8 cellular contexts compared by ENCODE assay signal in the genomic region with DNA sequence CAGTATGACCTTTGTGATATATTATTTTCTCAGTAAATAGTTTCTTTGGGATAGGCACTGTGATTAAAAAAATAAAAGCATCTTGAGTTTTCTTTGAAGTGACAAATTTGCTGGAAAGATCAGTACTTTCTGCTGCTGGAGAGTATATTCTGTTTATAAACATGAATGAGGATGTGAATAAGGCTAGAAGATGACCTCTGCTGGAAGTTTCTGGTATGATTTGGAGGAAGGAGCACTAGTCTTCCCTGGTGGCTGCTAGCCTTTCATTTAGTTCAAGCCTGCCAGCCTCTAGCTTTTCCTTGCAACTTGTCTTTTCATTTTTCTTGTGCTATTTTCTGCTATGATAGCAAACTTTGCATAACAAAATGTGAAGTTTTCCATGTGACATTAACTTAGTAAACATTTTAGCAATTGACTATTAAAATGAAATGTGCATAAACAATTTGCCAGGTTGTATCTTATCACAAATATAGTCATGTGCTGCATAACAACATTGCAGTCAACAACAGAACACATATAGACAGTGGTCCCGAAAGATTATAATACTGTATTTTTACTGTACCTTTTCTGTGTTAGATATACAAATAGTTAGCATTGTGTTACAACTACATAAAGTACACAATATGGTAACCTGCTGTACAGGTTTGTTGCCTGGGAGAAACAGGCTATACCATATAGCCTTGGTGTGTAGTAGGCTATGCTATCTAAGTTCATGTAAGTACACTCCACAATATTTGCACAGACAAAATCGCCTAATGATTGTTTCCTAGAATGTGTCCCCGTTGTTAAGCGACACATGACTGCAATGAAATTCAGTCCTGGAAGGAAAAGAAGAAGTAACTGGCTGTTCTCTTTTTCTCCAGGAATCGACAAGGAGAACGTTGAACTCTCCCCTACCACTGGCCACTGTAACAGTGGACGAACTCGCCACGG. TPM values are rescaled to one million over a fixed set of nuclear protein-coding genes. Genes with fewer than 3 reads are reported as not detected.
A peak's percentile ranks its signal among the peaks of the same experiment; 100 is the strongest.
DNase-seq lines count a peak whose midpoint lies in the region; ATAC-seq and TF ChIP-seq lines count a peak whose summit lies in the region.

No MANE protein-coding gene starts in this region.

- peak; percentile 71 to 89 (median 86) for ATAC-seq in right lobe of liver
- no peak for ATAC-seq in GM19452 (IDR thresholded peaks at IDR 0.05; ENCODE audit: unreplicated experiment)
- ATAC-seq in GM21390 (IDR thresholded peaks at IDR 0.05; ENCODE audit: unreplicated experiment): no peak

- WGBS in right lobe of liver (ENCODE audit: insufficient coverage, low coverage, low lambda C conversion rate, missing lambda C conversion rate): 63% methylated on average over 9 of the region's 9 CpGs

- H3K27ac ChIP-seq in right lobe of liver: no peak overlapping the region

- H3K4me1 Mint-ChIP-seq in chondrocyte (ENCODE audit: low read depth): peaks cover 7% of the 10 kb centered on the region

- no peak for TF ChIP-seq POLR2A in right lobe of liver (IDR thresholded peaks at IDR 0.05)

- no peaks in the 10 kb centered on the region for H3K36me3 ChIP-seq in right lobe of liver

- H3K27ac Mint-ChIP-seq in chondrocyte (ENCODE audit: unreplicated experiment): no peak overlapping the region

- H3K36me3 Mint-ChIP-seq in chondrocyte (ENCODE audit: low read depth): peaks cover 8% of the 10 kb centered on the region

- intact Hi-C loops in right lobe of liver (cut with DNase I): no loop called here

- H3K27me3 ChIP-seq in right lobe of liver: no peaks in the 10 kb centered on the region

- H3K4me3 ChIP-seq in right lobe of liver: no peak overlapping the region

- TF ChIP-seq CTCF in chondrocyte (IDR thresholded peaks at IDR 0.05): peak; percentile 82
- TF ChIP-seq CTCF in right lobe of liver (IDR thresholded peaks at IDR 0.05): peak; percentile 51 to 59 (median 52)

- H3K4me3 Mint-ChIP-seq in chondrocyte (ENCODE audit: unreplicated experiment): no peak overlapping the region

- H3K27me3 Mint-ChIP-seq in chondrocyte (ENCODE audit: low read depth): no peaks in the 10 kb centered on the region

- H3K4me1 ChIP-seq in right lobe of liver: peaks cover 0 to 7% (median 0%) of the 10 kb centered on the region in 4 donors

- H3K9me3 ChIP-seq in right lobe of liver: no peaks in the 10 kb centered on the region

- DNase-seq in D341Med (ENCODE audit: low spot score) (peak; percentile 67), HCEC 1CT (peak; percentile 68), NOMO-1 treated with dmso at 0.1 percent for 144 hours (lab: John Stamatoyannopoulos, UW; ENCODE audit: unreplicated experiment) (peak; percentile 56), chondrocyte (ENCODE audit: low spot score) (no peak), right lobe of liver (no peak), GM19240 (ENCODE audit: insufficient read length, low spot score) (no peak)

- no peaks in the 10 kb centered on the region for H3K9me3 Mint-ChIP-seq in chondrocyte (ENCODE audit: low read depth)

RNA-seq across cellular contexts. Expression of gene RAB11FIP4, which starts 18.1 kb away (rescaled TPM):
- total RNA-seq in chondrocyte: 0.30 to 0.94 TPM (median 0.59 TPM) in 3 replicates
- 1 to 10 TPM; 3.5 to 6.6 (median 4.6) TPM for total RNA-seq in right lobe of liver

RNA-seq across cellular contexts. Expression of gene EVI2A, which starts 52.0 kb away (rescaled TPM):
- total RNA-seq in chondrocyte (0.22 TPM in 1 of 3 replicates, not detected in the others), right lobe of liver (1 to 10 TPM in 5 of 6 experiments, under 1 TPM in 1; 0.26 to 5.5 (median 2.4) TPM)

RNA-seq across cellular contexts. Expression of gene EVI2B, which starts 59.6 kb away (rescaled TPM):
- total RNA-seq in chondrocyte (0.21 TPM in 1 of 3 replicates, not detected in the others), right lobe of liver (1 to 10 TPM; 1.5 to 9.4 (median 4.9) TPM)

Comparison
In these comparisons a context has a peak if more than half of its experiments do, and no peak if none do; other contexts are left out.
1. DNase-seq: peak in D341Med (single experiment), HCEC 1CT (single experiment) and NOMO-1 treated with dmso at 0.1 percent for 144 hours (single experiment); none in chondrocyte (single experiment), right lobe of liver (0 of 3) and GM19240 (single experiment).
2. ATAC-seq: peak in right lobe of liver (4 of 4); none in GM19452 (single experiment) and GM21390 (single experiment).